In genomic region chr11:87259731-87260130, GRCh38 we compare ENCODE assay signal across 29 cellular contexts.
DNase-seq lines count a peak whose midpoint lies in the region; ATAC-seq and TF ChIP-seq lines count a peak whose summit lies in the region.
"Had no signal": no experiment of that assay in that cellular context is flagged by ENCODE, and none has a peak within 500 bp of the region (broad histone marks: within the 10 kb centered on the region; RNA-seq: fewer than 3 reads in every experiment).

No MANE protein-coding gene starts in this region.

- peaks cover 17% of the 10 kb centered on the region for H3K4me1 Mint-ChIP-seq in glutamatergic neuron (ENCODE audit: low read depth, unreplicated experiment)

- peak overlapping the region; percentile 94 for H3K27ac Mint-ChIP-seq in glutamatergic neuron (ENCODE audit: unreplicated experiment)
- H3K27ac Mint-ChIP-seq: activated CD8-positive, alpha-beta T cell treated with anti-CD3 and anti-CD28 coated beads for 36 hours; activated naive CD8-positive, alpha-beta T cell treated with anti-CD3 and anti-CD28 coated beads for 36 hours; CD8-positive, alpha-beta memory T cell; natural killer cell; T-helper 1 cell treated with Interleukin-12 subunit alpha and Interleukin-12 subunit beta and Interleukin-4 antibody, amounts not matched to agents 30 μg/mL and 1 μg/mL, for 36 hours; type B pancreatic cell had no signal

- ATAC-seq in GM21619 (IDR thresholded peaks at IDR 0.05; ENCODE audit: unreplicated experiment), result no peak
- ATAC-seq: activated CD8-positive, alpha-beta T cell treated with anti-CD3 and anti-CD28 coated beads for 36 hours; heart right ventricle; left lobe of liver; natural killer cell had no signal

- no peak for TF ChIP-seq CTCF in glutamatergic neuron (IDR thresholded peaks at IDR 0.05; ENCODE audit: partially characterized antibody, unreplicated experiment)

- DNase-seq in NCI-H187 treated with DMSO at 0.1 percent for 48 hours (lab: John Stamatoyannopoulos, UW) (peak; percentile 22), NCI-H187 (lab: John Stamatoyannopoulos, UW) (no peak), NCI-H69 (lab: John Stamatoyannopoulos, UW) (peak; percentile 69), glutamatergic neuron (no peak), retina (peak; percentile 11), NCI-H82 (lab: John Stamatoyannopoulos, UW) (no peak), mucosa of gallbladder (ENCODE audit: low spot score) (no peak)
- DNase-seq: 8988T; activated CD4-positive, alpha-beta T cell treated with anti-CD3 and anti-CD28 coated beads for 1 hour; activated CD8-positive, alpha-beta T cell treated with anti-CD3 and anti-CD28 coated beads for 36 hours; activated effector memory CD4-positive, alpha-beta T cell treated with Interleukin-2 at 50 U/mL for 16 hours; activated naive CD8-positive, alpha-beta T cell treated with anti-CD3 and anti-CD28 coated beads for 36 hours; AML-193; CD8-positive, alpha-beta memory T cell; cerebellar nuclear complex; GM23248; heart right ventricle; midbrain; natural killer cell; NCI-H1092; NCI-H526; ovary; RPMI8226; stimulated activated CD4-positive, alpha-beta T cell treated with anti-CD3 and anti-CD28 coated beads, Interleukin-15, amount 100 ng/mL, for 24 hours; stomach had no signal

- no peaks in the 10 kb centered on the region for H3K36me3 Mint-ChIP-seq in glutamatergic neuron (ENCODE audit: unreplicated experiment)
- H3K36me3 Mint-ChIP-seq: natural killer cell, type B pancreatic cell had no signal

- H3K9me3 Mint-ChIP-seq in glutamatergic neuron (ENCODE audit: unreplicated experiment), result no peaks in the 10 kb centered on the region
- H3K9me3 Mint-ChIP-seq: activated CD8-positive, alpha-beta T cell treated with anti-CD3 and anti-CD28 coated beads for 36 hours; activated naive CD8-positive, alpha-beta T cell treated with anti-CD3 and anti-CD28 coated beads for 36 hours; CD8-positive, alpha-beta memory T cell; natural killer cell; T-helper 1 cell treated with Interleukin-12 subunit alpha and Interleukin-12 subunit beta and Interleukin-4 antibody, amounts not matched to agents 30 μg/mL and 1 μg/mL, for 36 hours; type B pancreatic cell had no signal

- H3K27me3 Mint-ChIP-seq in glutamatergic neuron (ENCODE audit: unreplicated experiment), result peaks cover 2% of the 10 kb centered on the region
- H3K27me3 Mint-ChIP-seq: activated CD8-positive, alpha-beta T cell treated with anti-CD3 and anti-CD28 coated beads for 36 hours; activated naive CD8-positive, alpha-beta T cell treated with anti-CD3 and anti-CD28 coated beads for 36 hours; CD8-positive, alpha-beta memory T cell; type B pancreatic cell had no signal

- no peak overlapping the region for H3K4me3 Mint-ChIP-seq in glutamatergic neuron (ENCODE audit: unreplicated experiment)
- H3K4me3 Mint-ChIP-seq: activated CD8-positive, alpha-beta T cell treated with anti-CD3 and anti-CD28 coated beads for 36 hours; activated naive CD8-positive, alpha-beta T cell treated with anti-CD3 and anti-CD28 coated beads for 36 hours; CD8-positive, alpha-beta memory T cell; natural killer cell; T-helper 1 cell treated with Interleukin-12 subunit alpha and Interleukin-12 subunit beta and Interleukin-4 antibody, amounts not matched to agents 30 μg/mL and 1 μg/mL, for 36 hours; type B pancreatic cell had no signal

Comparison
In these comparisons a context has a peak if more than half of its experiments do, and no peak if none do; other contexts are left out.
1. DNase-seq: peak in NCI-H187 treated with DMSO at 0.1 percent for 48 hours (single experiment), NCI-H69 (single experiment) and retina (single experiment); none in NCI-H187 (0 of 2), glutamatergic neuron (single experiment), NCI-H82 (single experiment) and mucosa of gallbladder (single experiment).